Comparison of ENCODE assay signal across 15 cellular contexts in the genomic region with DNA sequence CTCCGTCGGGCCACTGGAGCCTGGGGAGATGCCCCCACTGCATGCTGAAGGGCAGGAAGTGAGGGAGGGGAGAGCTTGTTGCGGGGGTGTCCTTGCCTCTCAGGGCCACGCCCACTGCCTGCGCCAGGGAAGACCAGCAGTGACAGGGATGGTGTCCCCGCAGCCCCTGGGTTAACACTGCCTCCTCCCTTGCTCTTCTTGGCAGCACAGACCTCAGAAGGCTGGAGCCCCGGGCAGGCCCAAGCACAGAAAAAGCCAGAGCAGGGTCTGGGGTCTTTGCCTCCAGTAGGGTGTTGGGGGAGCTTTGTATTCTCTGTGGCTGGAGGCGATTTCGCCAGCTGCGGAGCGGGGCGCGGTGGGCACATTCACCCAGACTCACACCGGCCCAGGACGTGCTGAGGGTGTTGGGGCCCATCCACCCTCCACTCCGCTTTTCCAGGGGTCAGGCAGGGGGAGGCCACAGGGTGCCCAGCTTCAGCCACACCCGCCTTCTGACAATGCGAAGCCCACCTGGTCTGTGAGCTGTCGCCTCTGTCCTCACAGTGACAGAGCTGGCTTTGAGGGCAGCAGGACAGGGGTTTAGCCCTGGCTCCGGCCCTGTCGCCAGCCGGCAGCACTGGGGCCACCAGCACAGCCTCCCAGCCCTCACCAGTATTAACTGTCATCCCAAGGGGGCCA.
DNase-seq lines count a peak whose midpoint lies in the region; ATAC-seq and TF ChIP-seq lines count a peak whose summit lies in the region.
"Had no signal": no experiment of that assay in that cellular context is flagged by ENCODE, and none has a peak within 500 bp of the region (broad histone marks: within the 10 kb centered on the region; RNA-seq: fewer than 3 reads in every experiment).

No MANE protein-coding gene starts in this region.

- H3K14ac ChIP-seq in H9 (ENCODE audit: insufficient read depth, low read length), result peak overlapping the region; percentile 8; the same call in 1 of the 2 replicates

- intact Hi-C loops in left ventricle myocardium inferior (cut with micrococcal nuclease), result no loop called here

- H3K36me3 Mint-ChIP-seq in H9 (ENCODE audit: insufficient read depth in 1 of 3, low read depth in 3 of 3) (peaks cover 0 to 9% (median 4%) of the 10 kb centered on the region in 3 experiments; a peak in 5 of 7 replicates), progenitor cell of endocrine pancreas (ENCODE audit: insufficient read depth) (peaks cover 3% of the 10 kb centered on the region)

- H3K4me2 ChIP-seq in H9 (ENCODE audit: insufficient read depth, insufficient read length, low read length), result no peak overlapping the region
- H3K4me2 ChIP-seq: hepatocyte had no signal

- DNase-seq in H9 (peak; percentile 26), WERI-Rb-1 (peak; percentile 8), left ventricle myocardium inferior (peak; percentile 10), progenitor cell of endocrine pancreas (ENCODE audit: low spot score, unreplicated experiment) (peak; percentile 7)
- DNase-seq in stimulated activated CD8-positive, alpha-beta memory T cell treated with anti-CD3 and anti-CD28 coated beads, Interleukin-4, amount 100 ng/mL, for 48 hours, result no peak
- DNase-seq: CD4-positive, CD25-positive, alpha-beta regulatory T cell; esophagus squamous epithelium; naive thymus-derived CD4-positive, alpha-beta T cell; NCI-H2107; stimulated activated naive B cell treated with anti-CD40 and anti-IgM and Interleukin-4, amounts not matched to agents 10 μg/mL and 1 μg/mL and 100 μg/mL, for 72 hours had no signal

- H2AK5ac ChIP-seq in H9 (ENCODE audit: insufficient read length, low read length), result no peak overlapping the region

- no peaks in the 10 kb centered on the region for H3K23me2 ChIP-seq in H9 (ENCODE audit: insufficient read length, low read depth, low read length, poor library complexity, severe bottlenecking)

- H2BK5ac ChIP-seq in H9 (ENCODE audit: insufficient read length, low read length), result no peak overlapping the region

- H3K4me1 Mint-ChIP-seq in H9, result peaks cover 10 to 19% of the 10 kb centered on the region in 2 experiments
- no peaks in the 10 kb centered on the region for H3K4me1 Mint-ChIP-seq in progenitor cell of endocrine pancreas (ENCODE audit: low read depth)
- H3K4me1 Mint-ChIP-seq: CD4-positive, CD25-positive, alpha-beta regulatory T cell had no signal

- H3K27ac ChIP-seq in H9 (ENCODE audit: insufficient read length, low read depth, low read length), result no peak overlapping the region
- H3K27ac ChIP-seq in WERI-Rb-1, result no peak overlapping the region
- no peak overlapping the region for H3K27ac ChIP-seq in left ventricle myocardium inferior (replicated peaks)
- H3K27ac ChIP-seq: esophagus squamous epithelium, hepatocyte had no signal

- H3K4me1 ChIP-seq in H9 (ENCODE audit: insufficient read depth, low read length) (no peaks in the 10 kb centered on the region), left ventricle myocardium inferior (peaks cover 55% of the 10 kb centered on the region)

- TF ChIP-seq CTCF in H9 (conservative IDR thresholded peaks at IDR 0.05) (no peak), WERI-Rb-1 (IDR thresholded peaks at IDR 0.05; ENCODE audit: low read depth, low read length) (no peak), left ventricle myocardium inferior (IDR thresholded peaks at IDR 0.05; ENCODE audit: borderline replicate concordance) (no peak), progenitor cell of endocrine pancreas (IDR thresholded peaks at IDR 0.05; ENCODE audit: unreplicated experiment) (no peak)

- H3K56ac ChIP-seq in H9 (ENCODE audit: insufficient read length, low read depth, low read length), result no peak overlapping the region

- no peak overlapping the region for H3K18ac ChIP-seq in H9 (ENCODE audit: insufficient read length, low read depth, low read length)

- H2BK12ac ChIP-seq in H9 (ENCODE audit: insufficient read length, low read depth, low read length), result no peak overlapping the region

- H3K79me1 ChIP-seq in H9 (ENCODE audit: insufficient read depth, low read depth, low read length, poor library complexity, severe bottlenecking), result no peaks in the 10 kb centered on the region

- no peak overlapping the region for H4K8ac ChIP-seq in H9 (replicated peaks; ENCODE audit: insufficient read length, low read depth, low read length)

- H2AFZ ChIP-seq in H9 (ENCODE audit: low read length), result no peak overlapping the region
- H2AFZ ChIP-seq: hepatocyte had no signal

- no CpG with 5 or more reads among the region's 22 CpGs for WGBS in H9 (ENCODE audit: extremely low coverage, insufficient read length, low lambda C conversion rate)

- peaks cover 9 to 10% of the 10 kb centered on the region in 2 experiments for H3K9me3 Mint-ChIP-seq in H9
- H3K9me3 Mint-ChIP-seq in progenitor cell of endocrine pancreas (ENCODE audit: low read depth), result peaks cover 5% of the 10 kb centered on the region
- H3K9me3 Mint-ChIP-seq: CD4-positive, CD25-positive, alpha-beta regulatory T cell; dendritic cell treated with granulocyte-macrophage colony-stimulating factor and Interleukin-4, amounts not matched to agents 40 ng/mL and 50 ng/mL, for 4 days had no signal

- H3K4me3 ChIP-seq in WERI-Rb-1 (ENCODE audit: low read depth, low read length) (no peak overlapping the region), left ventricle myocardium inferior (no peak overlapping the region)
- H3K4me3 ChIP-seq: esophagus squamous epithelium, hepatocyte had no signal

- no peak overlapping the region for H2BK120ac ChIP-seq in H9 (ENCODE audit: low read depth, low read length, poor library complexity, severe bottlenecking)

- no peak overlapping the region for H4K91ac ChIP-seq in H9 (ENCODE audit: insufficient read length, low read depth, low read length)

- no peaks in the 10 kb centered on the region for H3K9me3 ChIP-seq in H9 (ENCODE audit: control insufficient read depth, low read depth, low read length)
- H3K9me3 ChIP-seq in WERI-Rb-1 (ENCODE audit: severe bottlenecking), result no peaks in the 10 kb centered on the region
- H3K9me3 ChIP-seq in left ventricle myocardium inferior (replicated peaks), result no peaks in the 10 kb centered on the region
- H3K9me3 ChIP-seq: esophagus squamous epithelium had no signal

- H3K27me3 ChIP-seq in H9 (ENCODE audit: insufficient read depth, low read length), result no peaks in the 10 kb centered on the region; the same call in 1 of the 2 replicates
- H3K27me3 ChIP-seq in WERI-Rb-1 (ENCODE audit: insufficient read depth, low read depth, severe bottlenecking), result no peaks in the 10 kb centered on the region
- no peaks in the 10 kb centered on the region for H3K27me3 ChIP-seq in left ventricle myocardium inferior (ENCODE audit: low read depth)
- H3K27me3 ChIP-seq: esophagus squamous epithelium, hepatocyte had no signal

- no peak overlapping the region for H3K4ac ChIP-seq in H9 (ENCODE audit: low read depth, low read length)

- H4K5ac ChIP-seq in H9 (ENCODE audit: insufficient read length, low read depth, low read length), result no peak overlapping the region

- no peak overlapping the region for H3T11ph ChIP-seq in H9 (ENCODE audit: low read length)

- H3K23ac ChIP-seq in H9 (ENCODE audit: insufficient read length, low read depth, low read length), result no peak overlapping the region

- H3K27me3 Mint-ChIP-seq in H9 (ENCODE audit: low read depth) (peaks cover 91% of the 10 kb centered on the region), progenitor cell of endocrine pancreas (peaks cover 39% of the 10 kb centered on the region)
- H3K27me3 Mint-ChIP-seq: CD4-positive, CD25-positive, alpha-beta regulatory T cell; dendritic cell treated with granulocyte-macrophage colony-stimulating factor and Interleukin-4, amounts not matched to agents 40 ng/mL and 50 ng/mL, for 4 days; naive thymus-derived CD4-positive, alpha-beta T cell; stimulated activated naive B cell treated with anti-CD40 and anti-IgM and Interleukin-4, amounts not matched to agents 10 μg/mL and 1 μg/mL and 100 μg/mL, for 72 hours had no signal

- H4K20me1 ChIP-seq in H9 (ENCODE audit: control insufficient read depth, insufficient read depth, insufficient read length), result no peaks in the 10 kb centered on the region

- no peaks in the 10 kb centered on the region for H3K79me2 ChIP-seq in H9 (ENCODE audit: insufficient read depth, low read length)
- H3K79me2 ChIP-seq: hepatocyte had no signal

- no peak overlapping the region for H2BK15ac ChIP-seq in H9 (ENCODE audit: low read depth, low read length)

- H3K4me3 Mint-ChIP-seq in H9 (no peak overlapping the region), progenitor cell of endocrine pancreas (ENCODE audit: low read depth) (no peak overlapping the region)
- H3K4me3 Mint-ChIP-seq: CD4-positive, CD25-positive, alpha-beta regulatory T cell; dendritic cell treated with granulocyte-macrophage colony-stimulating factor and Interleukin-4, amounts not matched to agents 40 ng/mL and 50 ng/mL, for 4 days; naive thymus-derived CD4-positive, alpha-beta T cell; stimulated activated naive B cell treated with anti-CD40 and anti-IgM and Interleukin-4, amounts not matched to agents 10 μg/mL and 1 μg/mL and 100 μg/mL, for 72 hours had no signal

- no peak overlapping the region for H2BK20ac ChIP-seq in H9 (ENCODE audit: low read depth, low read length, poor library complexity, severe bottlenecking)

- H3K27ac Mint-ChIP-seq in H9 (peak overlapping the region in 1 of 3 experiments; percentile 54; a peak in 1 of 7 replicates), progenitor cell of endocrine pancreas (no peak overlapping the region)
- H3K27ac Mint-ChIP-seq: CD4-positive, CD25-positive, alpha-beta regulatory T cell; dendritic cell treated with granulocyte-macrophage colony-stimulating factor and Interleukin-4, amounts not matched to agents 40 ng/mL and 50 ng/mL, for 4 days; naive thymus-derived CD4-positive, alpha-beta T cell; stimulated activated naive B cell treated with anti-CD40 and anti-IgM and Interleukin-4, amounts not matched to agents 10 μg/mL and 1 μg/mL and 100 μg/mL, for 72 hours had no signal

- H3K9ac ChIP-seq in H9 (ENCODE audit: extremely low read depth, insufficient read length, low read length), result no peak overlapping the region

- no peak for ATAC-seq in GM18511 (IDR thresholded peaks at IDR 0.05; ENCODE audit: unreplicated experiment)
- no peak for ATAC-seq in HG02759 (IDR thresholded peaks at IDR 0.05; ENCODE audit: unreplicated experiment)
- ATAC-seq: left colon; naive thymus-derived CD4-positive, alpha-beta T cell; stimulated activated naive B cell treated with anti-CD40 and anti-IgM and Interleukin-4, amounts not matched to agents 10 μg/mL and 1 μg/mL and 100 μg/mL, for 72 hours had no signal

- H3K36me3 ChIP-seq in WERI-Rb-1, result no peaks in the 10 kb centered on the region
- no peaks in the 10 kb centered on the region for H3K36me3 ChIP-seq in left ventricle myocardium inferior
- H3K36me3 ChIP-seq: esophagus squamous epithelium had no signal
